14 cellular contexts compared by ENCODE assay signal in genomic region chr10:7520496-7521485, GRCh38.
DNase-seq lines count a peak whose midpoint lies in the region; ATAC-seq and TF ChIP-seq lines count a peak whose summit lies in the region.
"Had no signal": no experiment of that assay in that cellular context is flagged by ENCODE, and none has a peak within 500 bp of the region (broad histone marks: within the 10 kb centered on the region; RNA-seq: fewer than 3 reads in every experiment).

No MANE protein-coding gene starts in this region.

- whole genome bisulfite sequencing in body of pancreas, 2 donors: 41% methylated on average over 10 to 11 of the region's 11 CpGs

- no peaks in the 10 kb centered on the region for H3K36me3 ChIP-seq in body of pancreas (replicated peaks in 1 of 2; ENCODE audit: insufficient read depth in 1 of 2, low read depth in 2 of 2)
- H3K36me3 ChIP-seq in CD8-positive, alpha-beta memory T cell (ENCODE audit: insufficient read depth, low read length): no peaks in the 10 kb centered on the region
- H3K36me3 ChIP-seq: colonic mucosa, upper lobe of left lung had no signal

- TF ChIP-seq POLR2A in body of pancreas (IDR thresholded peaks at IDR 0.05): no peak

- no peak overlapping the region for H3K27ac ChIP-seq in body of pancreas
- H3K27ac ChIP-seq in CD8-positive, alpha-beta memory T cell (ENCODE audit: low read depth, low read length): no peak overlapping the region
- H3K27ac ChIP-seq: colonic mucosa, upper lobe of left lung had no signal

- H3K4me3 ChIP-seq in body of pancreas: no peak overlapping the region
- no peak overlapping the region for H3K4me3 ChIP-seq in CD8-positive, alpha-beta memory T cell (ENCODE audit: low read length)
- H3K4me3 ChIP-seq: colonic mucosa, upper lobe of left lung had no signal

- peaks cover 4% of the 10 kb centered on the region for H3K27me3 Mint-ChIP-seq in memory B cell
- peaks cover 0 to 2% of the 10 kb centered on the region in 2 donors for H3K27me3 Mint-ChIP-seq in CD8-positive, alpha-beta memory T cell
- H3K27me3 Mint-ChIP-seq: naive thymus-derived CD8-positive, alpha-beta T cell had no signal

- no peaks in the 10 kb centered on the region for H3K4me1 ChIP-seq in body of pancreas
- no peaks in the 10 kb centered on the region for H3K4me1 ChIP-seq in CD8-positive, alpha-beta memory T cell (ENCODE audit: insufficient read depth, low read length)
- H3K4me1 ChIP-seq: colonic mucosa, upper lobe of left lung had no signal

- H3K36me3 Mint-ChIP-seq in memory B cell: peaks cover 2% of the 10 kb centered on the region
- H3K36me3 Mint-ChIP-seq in CD8-positive, alpha-beta memory T cell: no peaks in the 10 kb centered on the region

- no peaks in the 10 kb centered on the region for H3K9me3 ChIP-seq in body of pancreas
- H3K9me3 ChIP-seq in CD8-positive, alpha-beta memory T cell (ENCODE audit: low read length): no peaks in the 10 kb centered on the region
- H3K9me3 ChIP-seq: colonic mucosa, upper lobe of left lung had no signal

- no peak for TF ChIP-seq CTCF in body of pancreas (IDR thresholded peaks at IDR 0.05)

- H3K27me3 ChIP-seq in body of pancreas: no peaks in the 10 kb centered on the region
- H3K27me3 ChIP-seq in CD8-positive, alpha-beta memory T cell (ENCODE audit: insufficient read depth, low read length, poor library complexity, severe bottlenecking): no peaks in the 10 kb centered on the region
- H3K27me3 ChIP-seq: colonic mucosa, upper lobe of left lung had no signal

- H3K9me3 Mint-ChIP-seq in memory B cell: no peaks in the 10 kb centered on the region
- peaks cover 0 to 2% (median 0%) of the 10 kb centered on the region in 5 donors for H3K9me3 Mint-ChIP-seq in CD8-positive, alpha-beta memory T cell
- H3K9me3 Mint-ChIP-seq: activated T-helper 1 cell treated with anti-CD3 and anti-CD28 coated beads, Interleukin-12 subunit alpha, Interleukin-12 subunit beta, Interleukin-2, Interleukin-4 antibody, amounts not matched to agents 30 ng/mL and 10 ng/mL and 1 ng/mL, durations not matched to agents 14 hours and 24 hours and 36 hours; naive thymus-derived CD8-positive, alpha-beta T cell had no signal

- peak overlapping the region; percentile 45 for H3K4me3 Mint-ChIP-seq in memory B cell
- H3K4me3 Mint-ChIP-seq in CD8-positive, alpha-beta memory T cell: no peak overlapping the region
- H3K4me3 Mint-ChIP-seq: activated T-helper 1 cell treated with anti-CD3 and anti-CD28 coated beads, Interleukin-12 subunit alpha, Interleukin-12 subunit beta, Interleukin-2, Interleukin-4 antibody, amounts not matched to agents 30 ng/mL and 10 ng/mL and 1 ng/mL, durations not matched to agents 14 hours and 24 hours and 36 hours; naive thymus-derived CD8-positive, alpha-beta T cell had no signal

- H3K27ac Mint-ChIP-seq in memory B cell: no peak overlapping the region
- peak overlapping the region in 2 of 8 donors; percentile 39 to 68 for H3K27ac Mint-ChIP-seq in CD8-positive, alpha-beta memory T cell
- H3K27ac Mint-ChIP-seq: activated T-helper 1 cell treated with anti-CD3 and anti-CD28 coated beads, Interleukin-12 subunit alpha, Interleukin-12 subunit beta, Interleukin-2, Interleukin-4 antibody, amounts not matched to agents 30 ng/mL and 10 ng/mL and 1 ng/mL, durations not matched to agents 14 hours and 24 hours and 36 hours had no signal

- POLR2A ChIA-PET in CD8-positive, alpha-beta memory T cell (lab: Charles Lee): no interaction called here

- DNase-seq in memory B cell (ENCODE audit: low spot score in 2 of 2) (no peak), HK-2 (ENCODE audit: unreplicated experiment) (no peak), dermis blood vessel endothelial cell (no peak), body of pancreas (no peak)
- DNase-seq in CD8-positive, alpha-beta memory T cell: no peak
- DNase-seq: colonic mucosa; naive thymus-derived CD8-positive, alpha-beta T cell; stimulated activated CD4-positive, alpha-beta T cell treated with anti-CD3 and anti-CD28 coated beads, Interleukin-2, amount 100 ng/mL, for 48 hours; T-helper 2 cell had no signal

- CTCF ChIA-PET in CD8-positive, alpha-beta memory T cell (lab: Charles Lee): interaction anchor here (2.0 kb wide), 1 partner anchor 166 kb away, joined by 5 read pairs; no protein-coding TSS in a partner anchor

- peak; percentile 96 for ATAC-seq in GM18861 (IDR thresholded peaks at IDR 0.05; ENCODE audit: unreplicated experiment)
- peak; percentile 55 for ATAC-seq in GM21515 (IDR thresholded peaks at IDR 0.05; ENCODE audit: unreplicated experiment)
- ATAC-seq in HG03342 (IDR thresholded peaks at IDR 0.05; ENCODE audit: unreplicated experiment): peak; percentile 73
- peak; percentile 70 for ATAC-seq in memory B cell (ENCODE audit: low read depth)
- ATAC-seq in body of pancreas: no peak
- ATAC-seq: naive thymus-derived CD8-positive, alpha-beta T cell had no signal

- intact Hi-C loops in body of pancreas (cut with DNase I): loop anchor here (10.0 kb wide), 2 partner anchors 164 to 1784 kb away; no protein-coding TSS in a partner anchor

- peaks cover 13% of the 10 kb centered on the region for H3K4me1 Mint-ChIP-seq in memory B cell
- peaks cover 6 to 19% (median 15%) of the 10 kb centered on the region in 3 donors for H3K4me1 Mint-ChIP-seq in CD8-positive, alpha-beta memory T cell
